Comparison of ENCODE assay signal across 13 cellular contexts in the genomic region with DNA sequence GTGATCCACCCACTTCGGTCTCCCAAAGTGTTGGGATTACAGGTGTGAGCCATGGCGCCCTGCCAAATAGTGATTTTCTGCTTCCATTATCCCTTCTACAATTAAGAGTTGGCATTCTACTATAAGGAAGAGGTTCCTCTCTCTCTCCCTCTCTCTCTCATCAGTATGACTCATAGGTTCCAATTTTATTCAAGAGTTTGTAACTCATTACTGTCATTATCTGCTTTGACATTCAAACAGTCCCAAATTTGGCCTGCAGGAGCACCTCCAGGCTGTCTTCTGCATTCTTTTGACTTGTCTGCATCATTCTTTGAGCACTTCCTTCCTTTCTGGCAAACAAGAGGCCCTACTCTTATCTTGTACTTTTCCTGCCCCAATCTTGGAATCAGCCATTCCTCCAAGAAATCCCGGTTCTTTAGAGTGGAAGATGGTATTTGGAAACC. TPM values are rescaled to one million over a fixed set of nuclear protein-coding genes. Genes with fewer than 3 reads are reported as not detected.
DNase-seq lines count a peak whose midpoint lies in the region; ATAC-seq, FAIRE-seq and TF ChIP-seq lines count a peak whose summit lies in the region.
"Had no signal": no experiment of that assay in that cellular context is flagged by ENCODE, and none has a peak within 500 bp of the region (broad histone marks: within the 10 kb centered on the region; RNA-seq: fewer than 3 reads in every experiment).

No MANE protein-coding gene starts in this region.

- no peak for TF ChIP-seq CTCF in A549 (IDR thresholded peaks at IDR 0.05)
- TF ChIP-seq CTCF in endothelial cell of umbilical vein (IDR thresholded peaks at IDR 0.05; ENCODE audit: extremely low read depth in 1 of 2, insufficient read depth in 1 of 2, low read depth in 1 of 2, low read length in 2 of 2): no peak

- H3K9ac ChIP-seq in GM23248 (no peak overlapping the region), endothelial cell of umbilical vein (replicated peaks; ENCODE audit: extremely low read depth, insufficient read depth, low read length) (no peak overlapping the region)
- H3K9ac ChIP-seq: BLaER1 treated with 17β-estradiol and CSF1 and Interleukin-3, amounts not matched to agents 10 nM and 100 nM had no signal

- no peaks in the 10 kb centered on the region for H3K4me1 ChIP-seq in A549
- peaks cover 16% of the 10 kb centered on the region for H3K4me1 ChIP-seq in GM23248 (ENCODE audit: insufficient read depth)
- H3K4me1 ChIP-seq in endothelial cell of umbilical vein (ENCODE audit: control insufficient read depth, extremely low read depth, insufficient read depth, low read length): peaks cover 6% of the 10 kb centered on the region

- no peaks in the 10 kb centered on the region for H3K9me3 Mint-ChIP-seq in activated T-helper 2 cell treated with anti-CD3 and anti-CD28 coated beads, Interferon-gamma antibody, Interleukin-2, Interleukin-4, amounts not matched to agents 10 μg/mL and 5 μg/mL and 100 μg/mL, durations not matched to agents 14 hours and 24 hours and 36 hours

- no peak for TF ChIP-seq EP300 in A549 (IDR thresholded peaks at IDR 0.05)

- DNase-seq in A549 (ENCODE audit: low read depth in 1 of 2, low spot score in 1 of 2) (no peak), GM23248 (peak; percentile 62), NCI-H345 treated with DMSO at 0.1 percent for 48 hours (lab: John Stamatoyannopoulos, UW; ENCODE audit: unreplicated experiment) (peak; percentile 31), endothelial cell of umbilical vein (ENCODE audit: low read depth, low spot score) (peak; percentile 7), cerebellar cortex (ENCODE audit: low spot score) (no peak), Ammon's horn (ENCODE audit: low spot score) (no peak)
- no peak for DNase-seq in activated T-helper 2 cell treated with anti-CD3 and anti-CD28 coated beads, Interferon-gamma antibody, Interleukin-2, Interleukin-4, amounts not matched to agents 10 μg/mL and 5 μg/mL and 100 μg/mL, durations not matched to agents 14 hours and 24 hours and 36 hours (ENCODE audit: low spot score)
- DNase-seq: activated gamma-delta T cell treated with Interleukin-2 at 50 U/mL for 16 hours, left ventricle myocardium superior, SHP77 had no signal

- H3K4me1 Mint-ChIP-seq in activated T-helper 2 cell treated with anti-CD3 and anti-CD28 coated beads, Interferon-gamma antibody, Interleukin-2, Interleukin-4, amounts not matched to agents 10 μg/mL and 5 μg/mL and 100 μg/mL, durations not matched to agents 14 hours and 24 hours and 36 hours (ENCODE audit: low read depth): no peaks in the 10 kb centered on the region

- no peak for TF ChIP-seq POLR2A in A549 (IDR thresholded peaks at IDR 0.05; ENCODE audit: low read length)
- no peak for TF ChIP-seq POLR2A in endothelial cell of umbilical vein (IDR thresholded peaks at IDR 0.05; ENCODE audit: low read depth, low read length)

- no peaks in the 10 kb centered on the region for H4K20me1 ChIP-seq in GM23248 (ENCODE audit: insufficient read depth)
- no peaks in the 10 kb centered on the region for H4K20me1 ChIP-seq in endothelial cell of umbilical vein (replicated peaks; ENCODE audit: control insufficient read depth, extremely low read depth, insufficient read depth, low read length)
- H4K20me1 ChIP-seq: BLaER1 treated with 17β-estradiol and CSF1 and Interleukin-3, amounts not matched to agents 10 nM and 100 nM had no signal

- H3K4me3 ChIP-seq in A549 (no peak overlapping the region), GM23248 (no peak overlapping the region), endothelial cell of umbilical vein (replicated peaks in 1 of 3; ENCODE audit: insufficient read depth in 1 of 3, low read depth in 1 of 3, low read length in 3 of 3) (no peak overlapping the region)
- H3K4me3 ChIP-seq: BLaER1 treated with 17β-estradiol and CSF1 and Interleukin-3, amounts not matched to agents 10 nM and 100 nM had no signal

- no peak overlapping the region for H3K27ac Mint-ChIP-seq in activated T-helper 2 cell treated with anti-CD3 and anti-CD28 coated beads, Interferon-gamma antibody, Interleukin-2, Interleukin-4, amounts not matched to agents 10 μg/mL and 5 μg/mL and 100 μg/mL, durations not matched to agents 14 hours and 24 hours and 36 hours

- H3K36me3 Mint-ChIP-seq in activated T-helper 2 cell treated with anti-CD3 and anti-CD28 coated beads, Interferon-gamma antibody, Interleukin-2, Interleukin-4, amounts not matched to agents 10 μg/mL and 5 μg/mL and 100 μg/mL, durations not matched to agents 14 hours and 24 hours and 36 hours (ENCODE audit: low read depth): no peaks in the 10 kb centered on the region

- H3K79me2 ChIP-seq in GM23248 (ENCODE audit: insufficient read depth): no peaks in the 10 kb centered on the region
- H3K79me2 ChIP-seq in endothelial cell of umbilical vein (ENCODE audit: control insufficient read depth, insufficient read depth, low read length): no peaks in the 10 kb centered on the region

- CTCF ChIA-PET in A549 (lab: Yijun Ruan, JAX): no interaction called here
- CTCF ChIA-PET in endothelial cell of umbilical vein (lab: Charles Lee): interaction anchor here (0.6 kb wide), 1 partner anchor 550 kb away, joined by 4 read pairs; no protein-coding TSS in a partner anchor

- no TSS peak for BruUV-seq in endothelial cell of umbilical vein (replicated peaks; lab: Mats Ljungman, UMichigan)

- WGBS in A549 (ENCODE audit: missing lambda C conversion rate): 60% methylated on average over 3 of the region's 3 CpGs
- WGBS in GM23248 (ENCODE audit: low coverage in 1 of 2, low lambda C conversion rate in 2 of 2, missing lambda C conversion rate in 2 of 2), 2 experiments: 52 to 53% methylated on average over 3 of the region's 3 CpGs

- H2AFZ ChIP-seq in GM23248 (no peak overlapping the region), endothelial cell of umbilical vein (ENCODE audit: low read depth, low read length) (no peak overlapping the region)

- FAIRE-seq in A549 (lab: Jason Lieb, UNC) (no peak), endothelial cell of umbilical vein (lab: Jason Lieb, UNC) (peak; percentile 66)
- FAIRE-seq: frontal cortex had no signal

- H3K36me3 ChIP-seq in GM23248 (ENCODE audit: low read depth): no peaks in the 10 kb centered on the region
- no peaks in the 10 kb centered on the region for H3K36me3 ChIP-seq in endothelial cell of umbilical vein (ENCODE audit: control insufficient read depth in 2 of 2, extremely low read depth in 1 of 2, insufficient read depth in 2 of 2, low read length in 2 of 2)
- H3K36me3 ChIP-seq: BLaER1 treated with 17β-estradiol and CSF1 and Interleukin-3, amounts not matched to agents 10 nM and 100 nM had no signal

- POLR2A ChIA-PET in A549 (lab: Yijun Ruan, JAX) (no interaction called here), endothelial cell of umbilical vein (lab: Charles Lee) (no interaction called here)

- no peaks in the 10 kb centered on the region for H3K9me1 ChIP-seq in endothelial cell of umbilical vein (replicated peaks; ENCODE audit: control insufficient read depth, extremely low read depth, insufficient read depth, low read length)

- H3K27me3 ChIP-seq in GM23248 (replicated peaks; ENCODE audit: insufficient read depth) (no peaks in the 10 kb centered on the region), endothelial cell of umbilical vein (ENCODE audit: control insufficient read depth in 2 of 2, insufficient read depth in 2 of 2, low read length in 2 of 2) (peaks cover 0 to 5% of the 10 kb centered on the region in 2 experiments)
- H3K27me3 ChIP-seq: BLaER1 treated with 17β-estradiol and CSF1 and Interleukin-3, amounts not matched to agents 10 nM and 100 nM had no signal

- H3K4me3 Mint-ChIP-seq in activated T-helper 2 cell treated with anti-CD3 and anti-CD28 coated beads, Interferon-gamma antibody, Interleukin-2, Interleukin-4, amounts not matched to agents 10 μg/mL and 5 μg/mL and 100 μg/mL, durations not matched to agents 14 hours and 24 hours and 36 hours (ENCODE audit: low read depth): no peak overlapping the region

- in situ Hi-C loops in GM23248 (cut with MboI): no loop called here

- H3K4me2 ChIP-seq in A549 (no peak overlapping the region), GM23248 (ENCODE audit: unreplicated experiment) (no peak overlapping the region), endothelial cell of umbilical vein (ENCODE audit: insufficient read depth, low read length) (peak overlapping the region; percentile 21)

- dilution Hi-C loops in endothelial cell of umbilical vein (cut with MboI; ENCODE audit: extremely low pct_ligation_motif_present, low sequenced_read_pairs): no loop called here

- H3K9me2 ChIP-seq in GM23248 (ENCODE audit: insufficient read depth): no peaks in the 10 kb centered on the region

- peaks cover 39% of the 10 kb centered on the region for H3K27me3 Mint-ChIP-seq in activated T-helper 2 cell treated with anti-CD3 and anti-CD28 coated beads, Interferon-gamma antibody, Interleukin-2, Interleukin-4, amounts not matched to agents 10 μg/mL and 5 μg/mL and 100 μg/mL, durations not matched to agents 14 hours and 24 hours and 36 hours (ENCODE audit: low read depth)

- intact Hi-C loops in endothelial cell of umbilical vein (cut with micrococcal nuclease): no loop called here
- intact Hi-C loops in activated T-helper 2 cell treated with anti-CD3 and anti-CD28 coated beads, Interferon-gamma antibody, Interleukin-2, Interleukin-4, amounts not matched to agents 10 μg/mL and 5 μg/mL and 100 μg/mL, durations not matched to agents 14 hours and 24 hours and 36 hours (cut with micrococcal nuclease): no loop called here

- H3K27ac ChIP-seq in A549: no peak overlapping the region
- H3K27ac ChIP-seq in GM23248: no peak overlapping the region
- H3K27ac ChIP-seq in endothelial cell of umbilical vein (ENCODE audit: insufficient read depth, low read depth, low read length): no peak overlapping the region
- H3K27ac ChIP-seq: BLaER1 treated with 17β-estradiol and CSF1 and Interleukin-3, amounts not matched to agents 10 nM and 100 nM had no signal

- H3F3A ChIP-seq in GM23248 (ENCODE audit: insufficient read depth): peaks cover 7% of the 10 kb centered on the region; the same call in 1 of the 2 replicates

- ATAC-seq in A549 (no peak), GM18511 (IDR thresholded peaks at IDR 0.05; ENCODE audit: unreplicated experiment) (no peak)
- ATAC-seq: left ventricle myocardium superior had no signal

- H3K9me3 ChIP-seq in A549 (no peaks in the 10 kb centered on the region), GM23248 (ENCODE audit: low read depth) (no peaks in the 10 kb centered on the region), endothelial cell of umbilical vein (replicated peaks; ENCODE audit: control insufficient read depth, insufficient read depth, low read length) (no peaks in the 10 kb centered on the region)
- H3K9me3 ChIP-seq: BLaER1 treated with 17β-estradiol and CSF1 and Interleukin-3, amounts not matched to agents 10 nM and 100 nM had no signal

- no peak for TF ChIP-seq RAD21 in A549 (conservative IDR thresholded peaks at IDR 0.05 in 1 of 2, IDR thresholded peaks at IDR 0.05 in 1 of 2)

RNA-seq across cellular contexts. Expression of gene CALU, which starts 33.2 kb away (rescaled TPM):
- polyA plus RNA-seq in A549 (2011; rRNA removed) (182 and 233 TPM in 2 replicates), A549 (2017; fragmentation: RNase III; extraction: RNeasy Plus Mini Kit Qiagen cat#74134 plus additional on column Dnase treatment) (186 to 198 TPM (median 192 TPM) in 3 replicates), GM23248 (2016; fragmentation: Nextera tagmentation; extraction: Ambion mirVana) (1,706 and 1,740 TPM in 2 replicates), endothelial cell of umbilical vein (111 and 135 TPM in 2 replicates)
- 43.8 and 44.0 TPM in 2 replicates for polyA plus RNA-seq in A549 (2012; cell fraction: cytosol; rRNA removed)
- polyA plus RNA-seq in A549 (2012; cell fraction: nucleus; rRNA removed): 25.1 and 38.1 TPM in 2 replicates
- 53.6 and 71.7 TPM in 2 replicates for polyA minus RNA-seq in A549 (2011; rRNA and poly(A)+ RNA removed)
- total RNA-seq in GM23248 (2014; rRNA removed; shearing (Covaris generic)): 1,466 and 1,589 TPM in 2 replicates
- 254 and 257 TPM in 2 replicates for total RNA-seq in endothelial cell of umbilical vein
- polyA plus RNA-seq in endothelial cell of umbilical vein (2011; cell fraction: cytosol; rRNA removed): 141 and 147 TPM in 2 replicates
- polyA plus RNA-seq in endothelial cell of umbilical vein (2011; cell fraction: nucleus; rRNA removed): 73.4 and 109 TPM in 2 replicates
- polyA plus RNA-seq in endothelial cell of umbilical vein (2012): 287 and 288 TPM in 2 replicates
- polyA minus RNA-seq in endothelial cell of umbilical vein: 150 and 163 TPM in 2 replicates
- 51.0 TPM for polyA minus RNA-seq in endothelial cell of umbilical vein (2011; cell fraction: cytosol; rRNA and poly(A)+ RNA removed)
- polyA minus RNA-seq in endothelial cell of umbilical vein (2011; cell fraction: nucleus; rRNA and poly(A)+ RNA removed): 52.2 and 75.1 TPM in 2 replicates
- total RNA-seq in activated T-helper 2 cell treated with anti-CD3 and anti-CD28 coated beads, Interferon-gamma antibody, Interleukin-2, Interleukin-4, amounts not matched to agents 10 μg/mL and 5 μg/mL and 100 μg/mL, durations not matched to agents 14 hours and 24 hours and 36 hours: 53.7 and 57.4 TPM in 2 replicates

RNA-seq across cellular contexts. Expression of gene GARIN1A, which starts 33.8 kb away (rescaled TPM):
- 0.37 and 0.46 TPM in 2 replicates for polyA plus RNA-seq in A549 (2011; rRNA removed)
- 0.13 and 0.19 TPM in 2 replicates for polyA plus RNA-seq in A549 (2012; cell fraction: cytosol; rRNA removed)
- polyA plus RNA-seq in A549 (2012; cell fraction: nucleus; rRNA removed): 1.5 and 2.7 TPM in 2 replicates
- 0.30 to 0.49 TPM (median 0.43 TPM) in 3 replicates for polyA plus RNA-seq in A549 (2017; fragmentation: RNase III; extraction: RNeasy Plus Mini Kit Qiagen cat#74134 plus additional on column Dnase treatment)
- 0.19 and 0.33 TPM in 2 replicates for polyA minus RNA-seq in A549 (2011; rRNA and poly(A)+ RNA removed)
- total RNA-seq in GM23248 (2014; rRNA removed; shearing (Covaris generic)): 0.43 and 0.89 TPM in 2 replicates
- 0.28 and 0.42 TPM in 2 replicates for polyA plus RNA-seq in GM23248 (2016; fragmentation: Nextera tagmentation; extraction: Ambion mirVana)
- 2.1 and 3.6 TPM in 2 replicates for total RNA-seq in endothelial cell of umbilical vein
- polyA plus RNA-seq in endothelial cell of umbilical vein: 0.53 and 0.65 TPM in 2 replicates
- 0.13 and 0.47 TPM in 2 replicates for polyA plus RNA-seq in endothelial cell of umbilical vein (2011; cell fraction: cytosol; rRNA removed)
- 6.3 and 6.9 TPM in 2 replicates for polyA plus RNA-seq in endothelial cell of umbilical vein (2011; cell fraction: nucleus; rRNA removed)
- polyA plus RNA-seq in endothelial cell of umbilical vein (2012): 0.62 and 0.68 TPM in 2 replicates
- 0.98 and 1.5 TPM in 2 replicates for polyA minus RNA-seq in endothelial cell of umbilical vein
- not detected for polyA minus RNA-seq in endothelial cell of umbilical vein (2011; cell fraction: cytosol; rRNA and poly(A)+ RNA removed)
- 3.4 and 3.6 TPM in 2 replicates for polyA minus RNA-seq in endothelial cell of umbilical vein (2011; cell fraction: nucleus; rRNA and poly(A)+ RNA removed)
- 0.32 and 0.48 TPM in 2 replicates for total RNA-seq in activated T-helper 2 cell treated with anti-CD3 and anti-CD28 coated beads, Interferon-gamma antibody, Interleukin-2, Interleukin-4, amounts not matched to agents 10 μg/mL and 5 μg/mL and 100 μg/mL, durations not matched to agents 14 hours and 24 hours and 36 hours

Comparison
In these comparisons a context has a peak if more than half of its experiments do, and no peak if none do; other contexts are left out.
1. DNase-seq: peak in GM23248 (single experiment), NCI-H345 treated with DMSO at 0.1 percent for 48 hours (single experiment) and endothelial cell of umbilical vein (single experiment); none in A549 (0 of 2), cerebellar cortex (single experiment), activated T-helper 2 cell treated with anti-CD3 and anti-CD28 coated beads, Interferon-gamma antibody, Interleukin-2, Interleukin-4, amounts not matched to agents 10 μg/mL and 5 μg/mL and 100 μg/mL, durations not matched to agents 14 hours and 24 hours and 36 hours (single experiment) and Ammon's horn (single experiment).